In genomic region chr19:50724522-50725217, GRCh38 we compare ENCODE assay signal across 8 cellular contexts. TPM values are rescaled to one million over a fixed set of nuclear protein-coding genes. Genes with fewer than 3 reads are reported as not detected.
DNase-seq lines count a peak whose midpoint lies in the region; ATAC-seq and TF ChIP-seq lines count a peak whose summit lies in the region.

No MANE protein-coding gene starts in this region.

- ATAC-seq in GM21529 (IDR thresholded peaks at IDR 0.05; ENCODE audit: unreplicated experiment) = peak; percentile 79

- intact Hi-C loops in Calu3 (cut with micrococcal nuclease; ENCODE audit: unreplicated experiment) = no loop called here

- CTCF ChIA-PET in Calu3 (lab: Charles Lee) = interaction anchor here (0.6 to 2.3 kb wide), 32 partner anchors 11 to 698 kb away, joined by 3 to 20 read pairs (median 5); partner anchors contain the start of genes JOSD2 and KCNC3

- peaks cover 63% of the 10 kb centered on the region for H3K27me3 Mint-ChIP-seq in Calu3 (ENCODE audit: unreplicated experiment)

- peak overlapping the region; percentile 72 for H3K27ac ChIP-seq in KOPT-K1 (ENCODE audit: low read depth, low read length, poor library complexity, severe bottlenecking)

- H3K4me3 Mint-ChIP-seq in Calu3 (ENCODE audit: low read depth, unreplicated experiment) = peak overlapping the region; percentile 94

- no peaks in the 10 kb centered on the region for H3K4me1 Mint-ChIP-seq in Calu3 (ENCODE audit: low read depth, unreplicated experiment)

- DNase-seq in Calu3 (peak; percentile 100), SK-MEL-5 (ENCODE audit: low read depth, low spot score) (peak; percentile 99), globus pallidus (ENCODE audit: low spot score) (peak; percentile 100), nucleus accumbens (lab: John Stamatoyannopoulos, UW) (peak; percentile 81 to 100 (median 99)), superior temporal gyrus (ENCODE audit: extremely low spot score) (peak; percentile 97)
- DNase-seq in activated naive CD4-positive, alpha-beta T cell treated with anti-CD3 and anti-CD28 coated beads, Interleukin-2, amount 50 U/mL, for 16 hours = peak; percentile 93

- H3K9me3 Mint-ChIP-seq in Calu3 (ENCODE audit: low read depth, unreplicated experiment) = no peaks in the 10 kb centered on the region

- TF ChIP-seq CTCF in Calu3 (IDR thresholded peaks at IDR 0.05; ENCODE audit: unreplicated experiment) = peak; percentile 88

- H3K36me3 ChIP-seq in KOPT-K1 (ENCODE audit: insufficient read depth, low read length) = no peaks in the 10 kb centered on the region

- in situ Hi-C loops in SK-MEL-5 (cut with HindIII; ENCODE audit: low pct_unique_long_range_greater_than_20kb, low sequenced_read_pairs) = no loop called here

- BruUV-seq in Calu3 (replicated peaks; lab: Mats Ljungman, UMichigan) = no TSS peak

- peak overlapping the region; percentile 78 for H3K27ac Mint-ChIP-seq in Calu3 (ENCODE audit: unreplicated experiment)

- H3K36me3 Mint-ChIP-seq in Calu3 (ENCODE audit: insufficient read depth, unreplicated experiment) = peaks cover 44% of the 10 kb centered on the region

- no peaks in the 10 kb centered on the region for H3K9me3 ChIP-seq in KOPT-K1 (ENCODE audit: insufficient read depth, low read length, poor library complexity, severe bottlenecking)

RNA-seq across cellular contexts. Expression of gene CLEC11A, which starts 1.5 kb away (rescaled TPM):
- 2.3 and 2.4 TPM in 2 replicates for total RNA-seq in Calu3 (2022)
- 1.0 and 1.2 TPM in 2 replicates for total RNA-seq in SK-MEL-5 (2014; rRNA removed; shearing (Covaris generic))
- 2.7 and 5.9 TPM in 2 replicates for polyA plus RNA-seq in SK-MEL-5 (2015; cell fraction: cytosol; rRNA removed)
- polyA plus RNA-seq in SK-MEL-5 (2015; cell fraction: nucleus; rRNA removed) = 3.2 and 6.3 TPM in 2 replicates

RNA-seq across cellular contexts. Expression of gene SHANK1, which starts 5.1 kb away (rescaled TPM):
- total RNA-seq in Calu3 (2022) = not detected in 2 replicates
- 0.27 and 0.48 TPM in 2 replicates for total RNA-seq in SK-MEL-5 (2014; rRNA removed; shearing (Covaris generic))
- 0.01 and 0.81 TPM in 2 replicates for polyA plus RNA-seq in SK-MEL-5 (2015; cell fraction: cytosol; rRNA removed)
- polyA plus RNA-seq in SK-MEL-5 (2015; cell fraction: nucleus; rRNA removed) = 0.22 and 0.36 TPM in 2 replicates

RNA-seq across cellular contexts. Expression of gene GPR32, which starts 45.6 kb away (rescaled TPM):
- total RNA-seq in Calu3 (2022) = not detected in 2 replicates
- not detected in 2 replicates for total RNA-seq in SK-MEL-5 (2014; rRNA removed; shearing (Covaris generic))
- polyA plus RNA-seq in SK-MEL-5 (2015; cell fraction: cytosol; rRNA removed) = not detected in 2 replicates
- polyA plus RNA-seq in SK-MEL-5 (2015; cell fraction: nucleus; rRNA removed) = not detected in 2 replicates

Comparison
In these comparisons a context has a peak if more than half of its experiments do, and no peak if none do; other contexts are left out.
1. Peak in every context shown above with its lines: DNase-seq, ATAC-seq and H3K27ac ChIP-seq.